Comparison of ENCODE assay signal across 22 cellular contexts in the genomic region with DNA sequence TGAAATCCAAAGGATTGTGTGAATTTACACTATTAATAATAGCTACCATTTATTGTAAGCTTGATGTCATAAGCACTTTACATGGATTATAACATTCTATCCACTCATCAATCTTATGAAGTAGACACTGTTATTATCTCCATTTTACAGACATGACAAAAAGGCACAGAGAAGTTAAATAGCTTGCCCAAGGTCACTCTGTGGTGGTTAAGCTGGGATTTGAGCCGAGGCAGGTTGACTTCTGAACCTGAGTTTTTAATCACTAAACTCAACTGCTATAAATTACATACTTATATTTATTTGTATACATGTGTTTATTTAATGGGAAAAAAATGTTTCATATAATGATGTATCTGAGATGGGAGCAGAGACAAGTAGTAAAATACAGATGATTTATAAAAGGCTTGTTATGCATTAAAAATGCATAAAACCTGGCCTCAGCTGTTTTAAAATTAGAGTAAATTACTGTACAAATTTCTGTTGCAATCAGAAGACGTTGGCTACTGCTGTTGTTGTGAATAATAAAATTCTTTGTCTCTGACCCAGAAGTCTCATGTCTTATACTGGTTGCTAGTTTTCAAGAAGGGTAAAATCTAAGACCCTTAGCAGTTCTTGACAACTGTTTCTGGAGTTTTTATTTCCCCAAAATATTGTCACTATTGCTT.
"Had no signal": no experiment of that assay in that cellular context is flagged by ENCODE, and none has a peak within 500 bp of the region (broad histone marks: within the 10 kb centered on the region; RNA-seq: fewer than 3 reads in every experiment).

No MANE protein-coding gene starts in this region.

- H3K9me3 ChIP-seq: gastroesophageal sphincter, heart left ventricle, mucosa of descending colon, neutrophil, right lobe of liver, thoracic aorta, transverse colon, vagina had no signal

- H3K4me1 ChIP-seq: foreskin keratinocyte, parathyroid adenoma had no signal

- DNase-seq: cortex of kidney; effector memory CD8-positive, alpha-beta T cell; erythroblast; foreskin keratinocyte; heart left ventricle; kidney; mesenchymal stem cell; mucosa of descending colon; naive B cell; right lobe of liver; small intestine; stimulated activated CD4-positive, alpha-beta T cell treated with anti-CD3 and anti-CD28 coated beads, Interleukin-2, amount 100 ng/mL, for 24 hours; stimulated activated CD4-positive, alpha-beta T cell treated with anti-CD3 and anti-CD28 coated beads, Interleukin-4, amount 100 ng/mL, for 24 hours; stimulated activated naive CD8-positive, alpha-beta T cell treated with anti-CD3 and anti-CD28 coated beads, Interleukin-15, Interleukin-2, amounts not matched to agents 100 U/mL and 50 U/mL, for 24 hours; substantia nigra; transverse colon had no signal

- H3K4me3 ChIP-seq: gastroesophageal sphincter, heart left ventricle, hepatocyte, mucosa of descending colon, right lobe of liver, thoracic aorta, transverse colon, vagina had no signal

- H3K36me3 ChIP-seq: gastroesophageal sphincter, heart left ventricle, neutrophil, right lobe of liver, thoracic aorta, transverse colon, vagina had no signal

- H3K27me3 ChIP-seq: foreskin keratinocyte, gastroesophageal sphincter, heart left ventricle, hepatocyte, neutrophil, right lobe of liver, transverse colon, vagina had no signal

- H3K27ac ChIP-seq: foreskin keratinocyte, hepatocyte, neutrophil, parathyroid adenoma, right lobe of liver, vagina had no signal
